In genomic region chr14:53285064-53285463, GRCh38 we compare ENCODE assay signal across 35 cellular contexts.
"Had no signal": no experiment of that assay in that cellular context is flagged by ENCODE, and none has a peak within 500 bp of the region (broad histone marks: within the 10 kb centered on the region; RNA-seq: fewer than 3 reads in every experiment).

No MANE protein-coding gene starts in this region.

- H3K9me3 Mint-ChIP-seq: T-helper 2 cell treated with Interferon-gamma antibody and Interleukin-4, amounts not matched to agents 5 μg/mL and 100 μg/mL, for 36 hours had no signal

- H3K4me1 ChIP-seq: adrenal gland, body of pancreas, breast epithelium had no signal

- H3K4me1 Mint-ChIP-seq: activated B cell treated with CpG ODN at 0.5 μM for 24 hours; activated CD4-positive, alpha-beta T cell treated with anti-CD3 and anti-CD28 coated beads, Interleukin-2, amount 10 ng/mL, durations not matched to agents 24 days and 14 days; activated naive CD8-positive, alpha-beta T cell treated with anti-CD3 and anti-CD28 coated beads for 36 hours; activated T-helper 17 cell treated with anti-CD3 and anti-CD28 coated beads, Interleukin-2, amount 50 U/mL, for 72 hours had no signal

- H3K4me3 ChIP-seq: adrenal gland, body of pancreas, breast epithelium had no signal

- H3K4me3 Mint-ChIP-seq: activated B cell treated with CpG ODN at 0.5 μM for 24 hours; activated CD4-positive, alpha-beta memory T cell treated with anti-CD3 and anti-CD28 coated beads for 36 hours; activated CD4-positive, alpha-beta T cell treated with anti-CD3 and anti-CD28 coated beads, Interleukin-2, amount 10 ng/mL, durations not matched to agents 24 days and 14 days; activated CD8-positive, alpha-beta T cell treated with anti-CD3 and anti-CD28 coated beads for 36 hours; activated naive CD4-positive, alpha-beta T cell treated with anti-CD3 and anti-CD28 coated beads for 36 hours; activated naive CD8-positive, alpha-beta T cell treated with anti-CD3 and anti-CD28 coated beads for 36 hours; activated T-cell treated with anti-CD3 and anti-CD28 coated beads, Interleukin-2, amount 50 U/mL, for 4 hours; activated T-cell treated with anti-CD3 and anti-CD28 coated beads, Interleukin-2, amount 50 U/mL, for 72 hours; activated T-helper 1 cell treated with anti-CD3 and anti-CD28 coated beads, Interleukin-12 subunit alpha, Interleukin-12 subunit beta, Interleukin-2, Interleukin-4 antibody, amounts not matched to agents 30 ng/mL and 10 ng/mL and 1 ng/mL, durations not matched to agents 14 hours and 24 hours and 36 hours; activated T-helper 17 cell treated with anti-CD3 and anti-CD28 coated beads, Interleukin-2, amount 50 U/mL, for 72 hours; T-helper 1 cell treated with Interleukin-12 subunit alpha and Interleukin-12 subunit beta and Interleukin-4 antibody, amounts not matched to agents 30 μg/mL and 1 μg/mL, for 36 hours; T-helper 2 cell treated with Interferon-gamma antibody and Interleukin-4, amounts not matched to agents 5 μg/mL and 100 μg/mL, for 36 hours had no signal

- H3K27me3 ChIP-seq: adrenal gland, body of pancreas, brain microvascular endothelial cell, breast epithelium had no signal

- H3K27me3 Mint-ChIP-seq: activated B cell treated with CpG ODN at 0.5 μM for 24 hours; activated CD4-positive, alpha-beta memory T cell treated with anti-CD3 and anti-CD28 coated beads for 36 hours; activated CD8-positive, alpha-beta T cell treated with anti-CD3 and anti-CD28 coated beads for 36 hours; activated naive CD8-positive, alpha-beta T cell treated with anti-CD3 and anti-CD28 coated beads for 36 hours; activated T-helper 17 cell treated with anti-CD3 and anti-CD28 coated beads, Interleukin-2, amount 50 U/mL, for 72 hours had no signal

- ATAC-seq: activated CD8-positive, alpha-beta T cell treated with anti-CD3 and anti-CD28 coated beads for 36 hours; activated naive CD4-positive, alpha-beta T cell treated with anti-CD3 and anti-CD28 coated beads, Interleukin-2, amount 50 U/mL, for 72 hours; activated T-cell treated with anti-CD3 and anti-CD28 coated beads, Interleukin-2, amount 50 U/mL, for 4 hours; activated T-cell treated with anti-CD3 and anti-CD28 coated beads, Interleukin-2, amount 50 U/mL, for 72 hours; activated T-helper 17 cell treated with anti-CD3 and anti-CD28 coated beads, Interleukin-2, amount 50 U/mL, for 72 hours; body of pancreas had no signal

- DNase-seq: activated B cell treated with CpG ODN at 0.5 μM for 24 hours; activated CD4-positive, alpha-beta memory T cell treated with anti-CD3 and anti-CD28 coated beads for 36 hours; activated CD4-positive, alpha-beta T cell treated with anti-CD3 and anti-CD28 coated beads for 4 hours; activated CD4-positive, alpha-beta T cell treated with anti-CD3 and anti-CD28 coated beads, Interleukin-2, amount 10 ng/mL, durations not matched to agents 24 days and 14 days; activated CD4-positive, alpha-beta T cell treated with anti-CD3 and anti-CD28 coated beads, Interleukin-2, amount 50 U/mL, for 1 hour; activated CD4-positive, alpha-beta T cell treated with anti-CD3 and anti-CD28 coated beads, Interleukin-2, amount 50 U/mL, for 4 hours; activated CD4-positive, CD25-positive, alpha-beta regulatory T cell treated with anti-CD3 and anti-CD28 coated beads, Interleukin-2, amount 50 U/mL, for 72 hours; activated CD8-positive, alpha-beta memory T cell treated with anti-CD3 and anti-CD28 coated beads, Interleukin-2, amount 50 U/mL, for 4 hours; activated CD8-positive, alpha-beta T cell treated with anti-CD3 and anti-CD28 coated beads for 36 hours; activated effector memory CD4-positive, alpha-beta T cell treated with anti-CD3 and anti-CD28 coated beads, Interleukin-2, amount 50 U/mL, for 16 hours; activated gamma-delta T cell treated with Interleukin-2 at 50 U/mL for 16 hours; activated naive CD4-positive, alpha-beta T cell; activated naive CD4-positive, alpha-beta T cell treated with anti-CD3 and anti-CD28 coated beads for 36 hours; activated naive CD4-positive, alpha-beta T cell treated with anti-CD3 and anti-CD28 coated beads, Interleukin-2, amount 50 U/mL, for 16 hours; activated naive CD8-positive, alpha-beta T cell treated with anti-CD3 and anti-CD28 coated beads for 36 hours; activated T-cell treated with anti-CD3 and anti-CD28 coated beads for 4 hours; activated T-cell treated with anti-CD3 and anti-CD28 coated beads, Interleukin-2, amount 50 U/mL, for 1 hour; activated T-cell treated with anti-CD3 and anti-CD28 coated beads, Interleukin-2, amount 50 U/mL, for 4 hours; activated T-cell treated with anti-CD3 and anti-CD28 coated beads, Interleukin-2, amount 50 U/mL, for 72 hours; adrenal gland; amniotic stem cell; aorta; body of pancreas; brain microvascular endothelial cell; central memory CD4-positive, alpha-beta T cell; T-helper 1 cell; T-helper 2 cell; T-helper 9 cell had no signal

- H3K9me3 ChIP-seq: adrenal gland, body of pancreas had no signal

- H3K27ac Mint-ChIP-seq: activated B cell treated with CpG ODN at 0.5 μM for 24 hours; activated CD4-positive, alpha-beta memory T cell treated with anti-CD3 and anti-CD28 coated beads for 36 hours; activated CD4-positive, alpha-beta T cell treated with anti-CD3 and anti-CD28 coated beads, Interleukin-2, amount 10 ng/mL, durations not matched to agents 24 days and 14 days; activated CD8-positive, alpha-beta T cell treated with anti-CD3 and anti-CD28 coated beads for 36 hours; activated naive CD4-positive, alpha-beta T cell treated with anti-CD3 and anti-CD28 coated beads for 36 hours; activated naive CD8-positive, alpha-beta T cell treated with anti-CD3 and anti-CD28 coated beads for 36 hours; activated T-cell treated with anti-CD3 and anti-CD28 coated beads, Interleukin-2, amount 50 U/mL, for 72 hours; activated T-helper 1 cell treated with anti-CD3 and anti-CD28 coated beads, Interleukin-12 subunit alpha, Interleukin-12 subunit beta, Interleukin-2, Interleukin-4 antibody, amounts not matched to agents 30 ng/mL and 10 ng/mL and 1 ng/mL, durations not matched to agents 14 hours and 24 hours and 36 hours; activated T-helper 17 cell treated with anti-CD3 and anti-CD28 coated beads, Interleukin-2, amount 50 U/mL, for 72 hours; T-helper 1 cell treated with Interleukin-12 subunit alpha and Interleukin-12 subunit beta and Interleukin-4 antibody, amounts not matched to agents 30 μg/mL and 1 μg/mL, for 36 hours; T-helper 2 cell treated with Interferon-gamma antibody and Interleukin-4, amounts not matched to agents 5 μg/mL and 100 μg/mL, for 36 hours had no signal

- H3K36me3 ChIP-seq: adrenal gland, brain microvascular endothelial cell, breast epithelium had no signal

- H3K27ac ChIP-seq: adrenal gland, body of pancreas, brain microvascular endothelial cell, breast epithelium, VCaP had no signal
